14 cellular contexts compared by ENCODE assay signal in genomic region chrX:152713195-152713594, GRCh38. TPM values are rescaled to one million over a fixed set of nuclear protein-coding genes. Genes with fewer than 3 reads are reported as not detected.
A peak's percentile ranks its signal among the peaks of the same experiment; 100 is the strongest.
DNase-seq lines count a peak whose midpoint lies in the region; ATAC-seq, FAIRE-seq and TF ChIP-seq lines count a peak whose summit lies in the region.
"Not testable (repeated sequence)": the region's sequence is repeated elsewhere in the genome, so short reads cannot be mapped to it uniquely, and the experiment has no call there.
"Had no signal": no experiment of that assay in that cellular context is flagged by ENCODE, and none has a peak within 500 bp of the region (broad histone marks: within the 10 kb centered on the region; RNA-seq: fewer than 3 reads in every experiment).

No MANE protein-coding gene starts in this region.

- not testable (repeated sequence) for TF ChIP-seq POLR2A in GM12891 (IDR thresholded peaks at IDR 0.05; ENCODE audit: low read depth, low read length); K562 (conservative IDR thresholded peaks at IDR 0.05)

- H3K9me1 ChIP-seq in K562 (ENCODE audit: control insufficient read depth, insufficient read depth, low read length): not testable (repeated sequence)

- H3K4me3 Mint-ChIP-seq in astrocyte (ENCODE audit: unreplicated experiment): not testable (repeated sequence)

- BruUV-seq in K562 (replicated peaks; lab: Mats Ljungman, UMichigan): not testable (repeated sequence)

- not testable (repeated sequence) for TF ChIP-seq EP300 in K562 (IDR thresholded peaks at IDR 0.05; ENCODE audit: low read length)

- not testable (repeated sequence) for TF ChIP-seq RAD21 in K562 (CRISPR knock-in tag; conservative IDR thresholded peaks at IDR 0.05 in 1 of 2, IDR thresholded peaks at IDR 0.05 in 1 of 2)

- not testable (repeated sequence) for H3K4me2 ChIP-seq in astrocyte (ENCODE audit: low read length); K562 (ENCODE audit: insufficient read depth, low read length)

- WGBS in K562 (ENCODE audit: insufficient coverage, low coverage, missing lambda C conversion rate): no CpG with 5 or more reads among the region's 5 CpGs
- no CpG with 5 or more reads among the region's 5 CpGs for WGBS in small intestine, 3 donors

- CTCF ChIA-PET in K562 (lab: Yijun Ruan, JAX; ENCODE audit: low intra/inter-chr PET ratio): not testable (repeated sequence)

- POLR2A ChIA-PET in K562 (lab: Yijun Ruan, JAX): not testable (repeated sequence)

- DNase-seq in GM12891 (ENCODE audit: insufficient read length, low spot score); GM18507 (ENCODE audit: extremely low spot score, insufficient read length, low read depth); GM19239 (ENCODE audit: insufficient read length, low spot score); astrocyte (ENCODE audit: low read depth); K562 (ENCODE audit: extremely low read depth in 1 of 4, low spot score in 3 of 4); small intestine: not testable (repeated sequence)

- not testable (repeated sequence) for H3K4me1 Mint-ChIP-seq in astrocyte (ENCODE audit: low read depth, unreplicated experiment)

- not testable (repeated sequence) for H3K4me3 ChIP-seq in astrocyte (ENCODE audit: insufficient read depth, low read depth, low read length); K562; small intestine (ENCODE audit: low read depth in 1 of 2, low read length in 2 of 2)

- not testable (repeated sequence) for H3K4me1 ChIP-seq in astrocyte (ENCODE audit: insufficient read depth, low read length); K562 (replicated peaks in 1 of 2; ENCODE audit: control insufficient read depth in 2 of 2, insufficient read depth in 2 of 2, low read length in 2 of 2); small intestine (ENCODE audit: control insufficient read depth in 2 of 2, insufficient read depth in 1 of 2, low read depth in 1 of 2, low read length in 1 of 2)

- peak; percentile 79 for ATAC-seq in GM18868 (IDR thresholded peaks at IDR 0.05; ENCODE audit: unreplicated experiment)
- peak; percentile 53 for ATAC-seq in HG03342 (IDR thresholded peaks at IDR 0.05; ENCODE audit: unreplicated experiment)
- peak; percentile 41; the same call in 2 of the 3 replicates for ATAC-seq in K562

- not testable (repeated sequence) for H3K27me3 ChIP-seq in astrocyte (ENCODE audit: insufficient read depth, low read length); K562 (ENCODE audit: control insufficient read depth in 2 of 2, insufficient read depth in 2 of 2, low read length in 2 of 2); small intestine (ENCODE audit: control insufficient read depth in 2 of 2, insufficient read depth in 2 of 2, low read length in 2 of 2)

- not testable (repeated sequence) for H3K36me3 ChIP-seq in astrocyte (ENCODE audit: insufficient read depth, low read length); K562 (ENCODE audit: control insufficient read depth, insufficient read depth, low read length); small intestine (ENCODE audit: control insufficient read depth in 2 of 2, insufficient read depth in 2 of 2, low read length in 2 of 2)

- H3K27ac ChIP-seq in astrocyte (ENCODE audit: low read depth, low read length); K562 (ENCODE audit: extremely low read depth, low read depth, low read length); small intestine (ENCODE audit: low read depth in 1 of 2, low read length in 1 of 2): not testable (repeated sequence)

- H3K9ac ChIP-seq in astrocyte (ENCODE audit: low read length); K562 (ENCODE audit: insufficient read depth in 1 of 2, low read depth in 2 of 2, low read length in 2 of 2): not testable (repeated sequence)

- H3K9me3 Mint-ChIP-seq in astrocyte (ENCODE audit: unreplicated experiment): not testable (repeated sequence)

- H2AFZ ChIP-seq in astrocyte (ENCODE audit: low read depth, low read length); K562 (ENCODE audit: low read depth, low read length): not testable (repeated sequence)

- H3K9me3 ChIP-seq in astrocyte (ENCODE audit: insufficient read depth, low read depth, low read length); K562 (replicated peaks; ENCODE audit: control insufficient read depth, insufficient read depth, low read depth, low read length); small intestine (ENCODE audit: control insufficient read depth, low read depth): not testable (repeated sequence)

- not testable (repeated sequence) for TF ChIP-seq CTCF in astrocyte (IDR thresholded peaks at IDR 0.05; ENCODE audit: insufficient read depth, low read depth, low read length); K562 (IDR thresholded peaks at IDR 0.05 in 2 of 3, conservative IDR thresholded peaks at IDR 0.05 in 1 of 3; ENCODE audit: insufficient read depth in 2 of 3, low read depth in 1 of 3, low read length in 3 of 3)

- FAIRE-seq in GM12891 (lab: Jason Lieb, UNC) (peak; percentile 93), GM18507 (lab: Jason Lieb, UNC) (peak; percentile 90), GM19239 (lab: Jason Lieb, UNC) (peak; percentile 95), astrocyte (lab: Jason Lieb, UNC) (peak; percentile 100), small intestine (lab: Jason Lieb, UNC) (peak; percentile 62)
- FAIRE-seq in K562 (lab: Jason Lieb, UNC): not testable (repeated sequence)

- not testable (repeated sequence) for H4K20me1 ChIP-seq in astrocyte (ENCODE audit: insufficient read depth, low read length); K562 (replicated peaks; ENCODE audit: control insufficient read depth, insufficient read depth, low read length)

- in situ Hi-C loops in K562 (cut with MboI): not testable (repeated sequence)

- H3K36me3 Mint-ChIP-seq in astrocyte (ENCODE audit: low read depth, unreplicated experiment): not testable (repeated sequence)

- H3K27me3 Mint-ChIP-seq in astrocyte (ENCODE audit: low read depth, unreplicated experiment): not testable (repeated sequence)

- H3K79me2 ChIP-seq in astrocyte (ENCODE audit: insufficient read depth, low read length); K562 (ENCODE audit: control insufficient read depth, insufficient read depth, low read length): not testable (repeated sequence)

- intact Hi-C loops in K562 (cut with micrococcal nuclease): not testable (repeated sequence)

- not testable (repeated sequence) for H3K27ac Mint-ChIP-seq in astrocyte (ENCODE audit: unreplicated experiment)

RNA-seq across cellular contexts. Expression of gene MAGEA2B, which starts 1.2 kb away (rescaled TPM):
- not detected for polyA plus RNA-seq in GM12891 (2012; ENCODE audit: low read depth, missing spikeins)
- total RNA-seq in astrocyte (1.2 and 2.9 TPM in 2 replicates), K562 (2014; rRNA removed) (6.5 and 12.6 TPM in 2 replicates), K562 (2014; rRNA removed; fragmentation: Illumina TruSeq; extraction: Trizol) (3.9 and 6.9 TPM in 2 replicates), K562 (2015; rRNA removed; fragmentation: Illumina TruSeq; extraction: Trizol) (10.0 and 11.9 TPM in 2 replicates), K562 (2021) (40.7 and 53.3 TPM in 2 replicates)
- 9.6 and 9.9 TPM in 2 replicates for total RNA-seq in K562 (2011; cell fraction: chromatin; rRNA removed; ENCODE audit: low replicate concordance)
- 8.0 and 13.3 TPM in 2 replicates for total RNA-seq in K562 (2011; cell fraction: nucleolus; rRNA removed)
- 2.0 and 12.1 TPM in 2 replicates for total RNA-seq in K562 (2011; cell fraction: nucleoplasm; rRNA removed)
- polyA plus RNA-seq in K562 (2011; rRNA removed) (18.3 and 34.3 TPM in 2 replicates), K562 (2014; fragmentation: Illumina TruSeq; extraction: Trizol) (15.2 and 29.4 TPM in 2 replicates), K562 (2014; fragmentation: Nextera tagmentation; extraction: Ambion mirVana) (1 to 10 TPM; 1.9 to 9.6 TPM), K562 (2014; rRNA removed) (13.5 and 21.6 TPM in 2 replicates), small intestine (not detected)
- 61.3 and 62.6 TPM in 2 replicates for polyA plus RNA-seq in K562 (2011; cell fraction: cytosol; rRNA removed)
- polyA plus RNA-seq in K562 (2011; cell fraction: nucleus; rRNA removed): 45.6 and 57.3 TPM in 2 replicates
- polyA plus RNA-seq in K562 (2012): 10.3 and 23.2 TPM in 2 replicates
- 11.2 and 14.8 TPM in 2 replicates for polyA minus RNA-seq in K562 (2011; rRNA and poly(A)+ RNA removed)
- polyA minus RNA-seq in K562 (2011; cell fraction: cytosol; rRNA and poly(A)+ RNA removed): 3.7 and 14.9 TPM in 2 replicates
- 3.8 and 8.7 TPM in 2 replicates for polyA minus RNA-seq in K562 (2011; cell fraction: nucleus; rRNA and poly(A)+ RNA removed)
- total RNA-seq: A673; CD4-positive, alpha-beta memory T cell; CD4-positive, CD25-positive, alpha-beta regulatory T cell; CD8-positive, alpha-beta memory T cell had no signal
- polyA plus RNA-seq: AG04450; CD14-positive monocyte; CD4-positive, alpha-beta memory T cell; CD4-positive, CD25-positive, alpha-beta regulatory T cell; CD8-positive, alpha-beta memory T cell had no signal

RNA-seq across cellular contexts. Expression of gene CSAG2, which starts 4.1 kb away (rescaled TPM):
- polyA plus RNA-seq in GM12891 (2012; ENCODE audit: low read depth, missing spikeins): not detected
- total RNA-seq in astrocyte: not detected in 2 replicates
- total RNA-seq in K562 (2011; cell fraction: chromatin; rRNA removed; ENCODE audit: low replicate concordance): 2.5 and 3.3 TPM in 2 replicates
- total RNA-seq in K562 (2011; cell fraction: nucleolus; rRNA removed): 2.0 and 2.5 TPM in 2 replicates
- 3.5 TPM in 1 of 2 replicates, not detected in the other for total RNA-seq in K562 (2011; cell fraction: nucleoplasm; rRNA removed)
- not detected in 2 replicates for total RNA-seq in K562 (2014; rRNA removed)
- total RNA-seq in K562 (2014; rRNA removed; fragmentation: Illumina TruSeq; extraction: Trizol): not detected in 2 replicates
- total RNA-seq in K562 (2015; rRNA removed; fragmentation: Illumina TruSeq; extraction: Trizol): 0.29 TPM in 1 of 2 replicates, not detected in the other
- total RNA-seq in K562 (2021): not detected in 2 replicates
- polyA plus RNA-seq in K562 (2011; rRNA removed): 0.25 and 0.88 TPM in 2 replicates
- polyA plus RNA-seq in K562 (2011; cell fraction: cytosol; rRNA removed): not detected in 2 replicates
- 7.2 and 7.7 TPM in 2 replicates for polyA plus RNA-seq in K562 (2011; cell fraction: nucleus; rRNA removed)
- polyA plus RNA-seq in K562 (2012): 0.79 and 1.1 TPM in 2 replicates
- polyA plus RNA-seq in K562 (2014; fragmentation: Illumina TruSeq; extraction: Trizol): 0.18 TPM in 1 of 2 replicates, not detected in the other
- polyA plus RNA-seq in K562 (2014; fragmentation: Nextera tagmentation; extraction: Ambion mirVana): under 1 TPM in 1 of 2 experiments, not detected in 1; 0.38 TPM
- polyA plus RNA-seq in K562 (2014; rRNA removed): 0.12 TPM in 1 of 2 replicates, not detected in the other
- 1.4 TPM in 1 of 2 replicates, not detected in the other for polyA minus RNA-seq in K562 (2011; rRNA and poly(A)+ RNA removed)
- polyA minus RNA-seq in K562 (2011; cell fraction: cytosol; rRNA and poly(A)+ RNA removed): not detected in 2 replicates
- 0.67 and 0.89 TPM in 2 replicates for polyA minus RNA-seq in K562 (2011; cell fraction: nucleus; rRNA and poly(A)+ RNA removed)
- polyA plus RNA-seq in small intestine: not detected
- total RNA-seq: A673; CD4-positive, alpha-beta memory T cell; CD4-positive, CD25-positive, alpha-beta regulatory T cell; CD8-positive, alpha-beta memory T cell had no signal
- polyA plus RNA-seq: AG04450; CD14-positive monocyte; CD4-positive, alpha-beta memory T cell; CD4-positive, CD25-positive, alpha-beta regulatory T cell; CD8-positive, alpha-beta memory T cell had no signal

RNA-seq across cellular contexts. Expression of gene MAGEA3, which starts 14.6 kb away (rescaled TPM):
- polyA plus RNA-seq in GM12891 (2012; ENCODE audit: low read depth, missing spikeins): not detected
- total RNA-seq in astrocyte (0.36 and 0.58 TPM in 2 replicates), K562 (2014; rRNA removed) (169 and 219 TPM in 2 replicates), K562 (2014; rRNA removed; fragmentation: Illumina TruSeq; extraction: Trizol) (86.1 and 103 TPM in 2 replicates), K562 (2015; rRNA removed; fragmentation: Illumina TruSeq; extraction: Trizol) (150 and 154 TPM in 2 replicates), K562 (2021) (157 and 169 TPM in 2 replicates)
- 20.2 and 37.7 TPM in 2 replicates for total RNA-seq in K562 (2011; cell fraction: chromatin; rRNA removed; ENCODE audit: low replicate concordance)
- 41.6 and 47.9 TPM in 2 replicates for total RNA-seq in K562 (2011; cell fraction: nucleolus; rRNA removed)
- total RNA-seq in K562 (2011; cell fraction: nucleoplasm; rRNA removed): 32.1 and 37.9 TPM in 2 replicates
- polyA plus RNA-seq in K562 (2011; rRNA removed) (124 and 144 TPM in 2 replicates), K562 (2014; fragmentation: Illumina TruSeq; extraction: Trizol) (187 and 197 TPM in 2 replicates), K562 (2014; fragmentation: Nextera tagmentation; extraction: Ambion mirVana) (10 to 100 TPM in 1 of 2 experiments, 1 to 10 TPM in 1; 8.1 to 17.5 TPM), K562 (2014; rRNA removed) (136 and 149 TPM in 2 replicates), small intestine (not detected)
- polyA plus RNA-seq in K562 (2011; cell fraction: cytosol; rRNA removed): 133 and 173 TPM in 2 replicates
- polyA plus RNA-seq in K562 (2011; cell fraction: nucleus; rRNA removed): 50.5 and 55.2 TPM in 2 replicates
- polyA plus RNA-seq in K562 (2012): 127 and 144 TPM in 2 replicates
- 86.0 and 99.7 TPM in 2 replicates for polyA minus RNA-seq in K562 (2011; rRNA and poly(A)+ RNA removed)
- polyA minus RNA-seq in K562 (2011; cell fraction: cytosol; rRNA and poly(A)+ RNA removed): 64.8 and 74.0 TPM in 2 replicates
- polyA minus RNA-seq in K562 (2011; cell fraction: nucleus; rRNA and poly(A)+ RNA removed): 20.7 and 33.8 TPM in 2 replicates
- total RNA-seq: A673; CD4-positive, alpha-beta memory T cell; CD4-positive, CD25-positive, alpha-beta regulatory T cell; CD8-positive, alpha-beta memory T cell had no signal
- polyA plus RNA-seq: AG04450; CD14-positive monocyte; CD4-positive, alpha-beta memory T cell; CD4-positive, CD25-positive, alpha-beta regulatory T cell; CD8-positive, alpha-beta memory T cell had no signal

RNA-seq across cellular contexts. Expression of gene CSAG1, which starts 20.3 kb away (rescaled TPM):
- not detected for polyA plus RNA-seq in GM12891 (2012; ENCODE audit: low read depth, missing spikeins)
- total RNA-seq in astrocyte (0.75 and 1.2 TPM in 2 replicates), K562 (2014; rRNA removed) (43.1 and 64.4 TPM in 2 replicates), K562 (2014; rRNA removed; fragmentation: Illumina TruSeq; extraction: Trizol) (57.6 and 62.1 TPM in 2 replicates), K562 (2015; rRNA removed; fragmentation: Illumina TruSeq; extraction: Trizol) (79.3 and 85.1 TPM in 2 replicates), K562 (2021) (56.2 and 58.3 TPM in 2 replicates)
- total RNA-seq in K562 (2011; cell fraction: chromatin; rRNA removed; ENCODE audit: low replicate concordance): 8.6 and 12.9 TPM in 2 replicates
- total RNA-seq in K562 (2011; cell fraction: nucleolus; rRNA removed): 7.0 and 8.4 TPM in 2 replicates
- 10.9 and 18.6 TPM in 2 replicates for total RNA-seq in K562 (2011; cell fraction: nucleoplasm; rRNA removed)
- polyA plus RNA-seq in K562 (2011; rRNA removed) (57.9 and 59.2 TPM in 2 replicates), K562 (2014; fragmentation: Illumina TruSeq; extraction: Trizol) (89.8 and 117 TPM in 2 replicates), K562 (2014; fragmentation: Nextera tagmentation; extraction: Ambion mirVana) (100 to 1,000 TPM; 158 to 170 TPM), K562 (2014; rRNA removed) (51.0 and 72.4 TPM in 2 replicates), small intestine (not detected)
- polyA plus RNA-seq in K562 (2011; cell fraction: cytosol; rRNA removed): 24.2 and 36.1 TPM in 2 replicates
- polyA plus RNA-seq in K562 (2011; cell fraction: nucleus; rRNA removed): 62.9 and 63.2 TPM in 2 replicates
- 98.6 and 106 TPM in 2 replicates for polyA plus RNA-seq in K562 (2012)
- 9.6 and 13.9 TPM in 2 replicates for polyA minus RNA-seq in K562 (2011; rRNA and poly(A)+ RNA removed)
- 7.8 and 11.5 TPM in 2 replicates for polyA minus RNA-seq in K562 (2011; cell fraction: cytosol; rRNA and poly(A)+ RNA removed)
- polyA minus RNA-seq in K562 (2011; cell fraction: nucleus; rRNA and poly(A)+ RNA removed): 5.1 and 8.0 TPM in 2 replicates
- total RNA-seq: A673; CD4-positive, alpha-beta memory T cell; CD4-positive, CD25-positive, alpha-beta regulatory T cell; CD8-positive, alpha-beta memory T cell had no signal
- polyA plus RNA-seq: AG04450; CD14-positive monocyte; CD4-positive, alpha-beta memory T cell; CD4-positive, CD25-positive, alpha-beta regulatory T cell; CD8-positive, alpha-beta memory T cell had no signal

RNA-seq across cellular contexts. Expression of gene MAGEA12, which starts 20.4 kb away (rescaled TPM):
- polyA plus RNA-seq in GM12891 (2012; ENCODE audit: low read depth, missing spikeins): not detected
- total RNA-seq in astrocyte (0.62 and 0.98 TPM in 2 replicates), K562 (2014; rRNA removed) (93.3 and 103 TPM in 2 replicates), K562 (2014; rRNA removed; fragmentation: Illumina TruSeq; extraction: Trizol) (64.0 and 71.3 TPM in 2 replicates), K562 (2015; rRNA removed; fragmentation: Illumina TruSeq; extraction: Trizol) (77.4 and 78.2 TPM in 2 replicates), K562 (2021) (76.2 and 80.4 TPM in 2 replicates)
- total RNA-seq in K562 (2011; cell fraction: chromatin; rRNA removed; ENCODE audit: low replicate concordance): 26.1 and 44.4 TPM in 2 replicates
- 32.0 and 38.4 TPM in 2 replicates for total RNA-seq in K562 (2011; cell fraction: nucleolus; rRNA removed)
- 25.9 and 32.9 TPM in 2 replicates for total RNA-seq in K562 (2011; cell fraction: nucleoplasm; rRNA removed)
- polyA plus RNA-seq in K562 (2011; rRNA removed) (87.8 and 93.3 TPM in 2 replicates), K562 (2014; fragmentation: Illumina TruSeq; extraction: Trizol) (91.2 and 91.4 TPM in 2 replicates), K562 (2014; fragmentation: Nextera tagmentation; extraction: Ambion mirVana) (10 to 100 TPM; 53.4 to 74.0 TPM), K562 (2014; rRNA removed) (95.5 and 101 TPM in 2 replicates), small intestine (not detected)
- polyA plus RNA-seq in K562 (2011; cell fraction: cytosol; rRNA removed): 88.8 and 131 TPM in 2 replicates
- polyA plus RNA-seq in K562 (2011; cell fraction: nucleus; rRNA removed): 66.7 and 76.6 TPM in 2 replicates
- polyA plus RNA-seq in K562 (2012): 63.9 and 70.3 TPM in 2 replicates
- polyA minus RNA-seq in K562 (2011; rRNA and poly(A)+ RNA removed): 46.4 and 53.9 TPM in 2 replicates
- 29.9 and 39.7 TPM in 2 replicates for polyA minus RNA-seq in K562 (2011; cell fraction: cytosol; rRNA and poly(A)+ RNA removed)
- 17.8 and 29.2 TPM in 2 replicates for polyA minus RNA-seq in K562 (2011; cell fraction: nucleus; rRNA and poly(A)+ RNA removed)
- total RNA-seq: A673; CD4-positive, alpha-beta memory T cell; CD4-positive, CD25-positive, alpha-beta regulatory T cell; CD8-positive, alpha-beta memory T cell had no signal
- polyA plus RNA-seq: AG04450; CD14-positive monocyte; CD4-positive, alpha-beta memory T cell; CD4-positive, CD25-positive, alpha-beta regulatory T cell; CD8-positive, alpha-beta memory T cell had no signal

Comparison
In these comparisons a context has a peak if more than half of its experiments do, and no peak if none do; other contexts are left out.
1. RNA of gene MAGEA3, which starts 14.6 kb away (total RNA-seq): 20.2 to 219 TPM in K562; 0.36 to 0.58 TPM in astrocyte; every median in the first group is over 10 times any median in the second.
2. Peak in every context shown above with its lines, with median percentiles within 50 percentile points of each other: ATAC-seq.